In the genomic region with DNA sequence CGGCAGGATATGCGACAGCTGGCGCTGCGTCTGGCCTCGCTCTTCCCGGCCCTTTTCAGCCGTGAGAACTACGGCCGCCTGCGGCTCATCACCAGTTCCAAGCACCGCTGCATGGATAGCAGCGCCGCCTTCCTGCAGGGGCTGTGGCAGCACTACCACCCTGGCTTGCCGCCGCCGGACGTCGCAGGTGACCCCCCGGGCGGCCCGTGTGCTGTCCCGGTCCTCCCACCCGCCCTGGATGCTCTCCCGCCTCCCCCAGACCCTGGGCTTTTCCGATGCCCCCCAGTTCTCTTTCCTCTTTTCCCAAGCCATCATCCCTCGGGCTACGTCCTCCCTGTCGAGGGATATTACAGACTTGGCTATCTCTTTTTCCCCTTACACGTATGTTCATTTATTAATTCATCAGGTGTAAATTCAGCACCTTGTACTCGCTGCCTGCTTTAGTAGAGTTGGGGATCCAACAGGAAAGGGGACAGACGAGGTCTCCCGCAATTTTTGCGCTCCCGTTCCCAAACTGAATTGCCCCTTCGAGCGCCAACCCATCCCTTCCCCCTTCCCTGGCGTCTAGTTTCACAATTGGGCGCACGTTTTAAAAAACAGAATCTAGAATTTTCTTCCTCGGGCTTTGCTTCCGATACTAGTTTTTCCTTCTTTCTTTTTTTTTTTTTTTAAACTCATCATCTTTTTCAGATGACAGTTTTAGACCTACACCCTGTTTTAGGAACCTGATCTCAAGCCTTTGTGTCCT, we compare ENCODE assay signal across 1 cellular context.
TF ChIP-seq lines count a peak whose summit lies in the region.

No MANE protein-coding gene starts in this region.

TF ChIP-seq in H1, 55 proteins besides CTCF, POLR2A, EP300 and RAD21:
- TF ChIP-seq PHF8 (conservative IDR thresholded peaks at IDR 0.05; ENCODE audit: low read depth, low read length), result peak; percentile 14; the same call in 1 of the 2 replicates
- 0 out of 2 replicates have a peak, but pooled peaks have one; percentile 12 for TF ChIP-seq CREB1 (IDR thresholded peaks at IDR 0.05)
- TF ChIP-seq JUN (IDR thresholded peaks at IDR 0.05; ENCODE audit: low read depth, low read length), result no peak
- peak; percentile 51 for TF ChIP-seq ASH2L (IDR thresholded peaks at IDR 0.05; ENCODE audit: low read length)
- TF ChIP-seq CHD2 (IDR thresholded peaks at IDR 0.05; ENCODE audit: low read length), result no peak
- no peak for TF ChIP-seq TAF7 (optimal IDR thresholded peaks at IDR 0.05; ENCODE audit: borderline replicate concordance, low read depth, low read length)
- TF ChIP-seq, protein P1, sequence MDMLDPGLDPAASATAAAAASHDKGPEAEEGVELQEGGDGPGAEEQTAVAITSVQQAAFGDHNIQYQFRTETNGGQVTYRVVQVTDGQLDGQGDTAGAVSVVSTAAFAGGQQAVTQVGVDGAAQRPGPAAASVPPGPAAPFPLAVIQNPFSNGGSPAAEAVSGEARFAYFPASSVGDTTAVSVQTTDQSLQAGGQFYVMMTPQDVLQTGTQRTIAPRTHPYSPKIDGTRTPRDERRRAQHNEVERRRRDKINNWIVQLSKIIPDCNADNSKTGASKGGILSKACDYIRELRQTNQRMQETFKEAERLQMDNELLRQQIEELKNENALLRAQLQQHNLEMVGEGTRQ (IDR thresholded peaks at IDR 0.05; ENCODE audit: low read length), result no peak
- TF ChIP-seq ATF2 (IDR thresholded peaks at IDR 0.05; ENCODE audit: low read length), result no peak
- 0 out of 2 replicates have a peak, but pooled peaks have one; percentile 31 for TF ChIP-seq MAX (IDR thresholded peaks at IDR 0.05)
- TF ChIP-seq KDM4A (IDR thresholded peaks at IDR 0.05; ENCODE audit: low read depth, low read length, severe bottlenecking), result peak; percentile 78
